38 cellular contexts compared by ENCODE assay signal in the genomic region with DNA sequence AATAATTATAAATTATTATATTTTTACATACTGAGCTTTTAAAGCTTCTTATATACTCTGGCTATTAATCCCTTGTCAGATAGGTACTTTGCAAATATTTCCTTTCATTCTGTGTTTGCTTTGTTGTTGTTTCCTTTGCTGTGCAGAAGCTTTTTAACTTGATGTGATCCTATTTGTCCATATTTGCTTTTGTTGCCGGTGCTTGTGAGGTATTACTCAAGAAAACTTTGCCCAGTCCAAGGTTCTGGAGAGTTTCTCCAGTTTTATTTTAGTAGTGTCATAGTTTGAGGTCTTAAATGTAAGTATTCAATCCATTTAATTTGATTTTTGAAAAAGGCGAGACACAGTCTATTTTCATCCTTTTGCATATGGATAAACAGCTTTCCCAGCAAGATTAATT.
"Had no signal": no experiment of that assay in that cellular context is flagged by ENCODE, and none has a peak within 500 bp of the region (broad histone marks: within the 10 kb centered on the region; RNA-seq: fewer than 3 reads in every experiment).

No MANE protein-coding gene starts in this region.

- H3K4me1 ChIP-seq: ascending aorta had no signal

- H3K4me3 ChIP-seq: ascending aorta, cardiac muscle cell had no signal

- H3K36me3 Mint-ChIP-seq: activated CD8-positive, alpha-beta memory T cell treated with anti-CD3 and anti-CD28 coated beads, Interleukin-2, amount 10 ng/mL, durations not matched to agents 7 days and 5 days; activated naive CD4-positive, alpha-beta T cell treated with anti-CD3 and anti-CD28 coated beads, Interleukin-2, amount 10 ng/mL, durations not matched to agents 7 days and 5 days; activated naive CD4-positive, alpha-beta T cell treated with anti-CD3 and anti-CD28 coated beads, Interleukin-2, amount 50 U/mL, for 24 hours; activated naive CD8-positive, alpha-beta T cell; activated naive CD8-positive, alpha-beta T cell treated with anti-CD3 and anti-CD28 coated beads, Interleukin-2, amount 10 ng/mL, durations not matched to agents 7 days and 5 days; brain had no signal

- DNase-seq: activated CD4-positive, alpha-beta memory T cell treated with anti-CD3 and anti-CD28 coated beads, Interleukin-2, amount 10 ng/mL, durations not matched to agents 7 days and 5 days; activated CD4-positive, alpha-beta T cell treated with anti-CD3 and anti-CD28 coated beads for 1 hour; activated CD4-positive, alpha-beta T cell treated with anti-CD3 and anti-CD28 coated beads for 36 hours; activated CD4-positive, alpha-beta T cell treated with anti-CD3 and anti-CD28 coated beads for 48 hours; activated CD4-positive, alpha-beta T cell treated with anti-CD3 and anti-CD28 coated beads, Interleukin-2, amount 10 ng/mL, durations not matched to agents 7 days and 5 days; activated CD4-positive, alpha-beta T cell treated with anti-CD3 and anti-CD28 coated beads, Interleukin-2, amount 50 U/mL, for 48 hours; activated CD4-positive, CD25-positive, alpha-beta regulatory T cell; activated CD8-positive, alpha-beta memory T cell treated with anti-CD3 and anti-CD28 coated beads for 24 hours; activated CD8-positive, alpha-beta memory T cell treated with anti-CD3 and anti-CD28 coated beads, Interleukin-2, amount 10 ng/mL, durations not matched to agents 7 days and 5 days; activated CD8-positive, alpha-beta memory T cell treated with anti-CD3 and anti-CD28 coated beads, Interleukin-2, amount 50 U/mL, for 48 hours; activated CD8-positive, alpha-beta T cell treated with anti-CD3 and anti-CD28 coated beads, Interleukin-2, amount 10 ng/mL, durations not matched to agents 7 days and 5 days; activated effector memory CD4-positive, alpha-beta T cell treated with Interleukin-2 at 50 U/mL for 16 hours; activated gamma-delta T cell; activated naive CD4-positive, alpha-beta T cell treated with anti-CD3 and anti-CD28 coated beads, Interleukin-2, amount 10 ng/mL, durations not matched to agents 7 days and 5 days; activated naive CD4-positive, alpha-beta T cell treated with Interleukin-2 at 50 U/mL for 16 hours; activated naive CD8-positive, alpha-beta T cell treated with anti-CD3 and anti-CD28 coated beads, Interleukin-2, amount 10 ng/mL, durations not matched to agents 7 days and 5 days; activated naive CD8-positive, alpha-beta T cell treated with anti-CD3 and anti-CD28 coated beads, Interleukin-2, amount 50 U/mL, for 24 hours; activated T-cell treated with anti-CD3 and anti-CD28 coated beads, Interleukin-2, amount 50 U/mL, for 24 hours; activated T-cell treated with anti-CD3 and anti-CD28 coated beads, Interleukin-2, amount 50 U/mL, for 48 hours; amygdala; anterior cingulate cortex; caudate nucleus; cerebellar nuclear complex; T-helper 1 cell; T-helper 2 cell; T-helper 9 cell; WERI-Rb-1 had no signal

- ATAC-seq: activated CD4-positive, alpha-beta T cell treated with anti-CD3 and anti-CD28 coated beads for 36 hours; activated CD4-positive, CD25-positive, alpha-beta regulatory T cell treated with anti-CD3 and anti-CD28 coated beads, Interleukin-2, amount 50 U/mL, for 24 hours; activated CD8-positive, alpha-beta memory T cell treated with anti-CD3 and anti-CD28 coated beads, Interleukin-2, amount 10 ng/mL, durations not matched to agents 7 days and 5 days; activated CD8-positive, alpha-beta T cell treated with anti-CD3 and anti-CD28 coated beads, Interleukin-2, amount 10 ng/mL, durations not matched to agents 7 days and 5 days; activated naive CD8-positive, alpha-beta T cell treated with anti-CD3 and anti-CD28 coated beads, Interleukin-2, amount 50 U/mL, for 24 hours; WTC11 had no signal

- H3K9me3 ChIP-seq: ascending aorta had no signal

- H3K36me3 ChIP-seq: ascending aorta, cardiac muscle cell, WERI-Rb-1 had no signal

- H3K27me3 ChIP-seq: ascending aorta, cardiac muscle cell had no signal

- H3K27ac Mint-ChIP-seq: activated CD4-positive, alpha-beta memory T cell treated with anti-CD3 and anti-CD28 coated beads, Interleukin-2, amount 10 ng/mL, durations not matched to agents 7 days and 5 days; activated CD4-positive, alpha-beta T cell treated with anti-CD3 and anti-CD28 coated beads for 36 hours; activated CD4-positive, alpha-beta T cell treated with anti-CD3 and anti-CD28 coated beads, Interleukin-2, amount 10 ng/mL, durations not matched to agents 7 days and 5 days; activated CD8-positive, alpha-beta memory T cell treated with anti-CD3 and anti-CD28 coated beads, Interleukin-2, amount 10 ng/mL, durations not matched to agents 7 days and 5 days; activated CD8-positive, alpha-beta T cell treated with anti-CD3 and anti-CD28 coated beads, Interleukin-2, amount 10 ng/mL, durations not matched to agents 7 days and 5 days; activated naive CD4-positive, alpha-beta T cell treated with anti-CD3 and anti-CD28 coated beads, Interleukin-2, amount 10 ng/mL, durations not matched to agents 7 days and 5 days; activated naive CD4-positive, alpha-beta T cell treated with anti-CD3 and anti-CD28 coated beads, Interleukin-2, amount 50 U/mL, for 24 hours; activated naive CD8-positive, alpha-beta T cell; activated naive CD8-positive, alpha-beta T cell treated with anti-CD3 and anti-CD28 coated beads, Interleukin-2, amount 10 ng/mL, durations not matched to agents 7 days and 5 days; activated naive CD8-positive, alpha-beta T cell treated with anti-CD3 and anti-CD28 coated beads, Interleukin-2, amount 50 U/mL, for 24 hours; activated T-cell treated with anti-CD3 and anti-CD28 coated beads, Interleukin-2, amount 50 U/mL, for 24 hours; activated T-helper 2 cell treated with anti-CD3 and anti-CD28 coated beads, Interferon-gamma antibody, Interleukin-2, Interleukin-4, amounts not matched to agents 10 μg/mL and 5 μg/mL and 100 μg/mL, durations not matched to agents 14 hours and 24 hours and 36 hours; brain; T-helper 1 cell treated with Interleukin-12 subunit alpha and Interleukin-12 subunit beta and Interleukin-4 antibody, amounts not matched to agents 30 μg/mL and 1 μg/mL, for 36 hours; T-helper 2 cell treated with Interferon-gamma antibody and Interleukin-4, amounts not matched to agents 5 μg/mL and 100 μg/mL, for 36 hours; WTC11 had no signal

- H3K27me3 Mint-ChIP-seq: activated CD4-positive, alpha-beta memory T cell treated with anti-CD3 and anti-CD28 coated beads, Interleukin-2, amount 10 ng/mL, durations not matched to agents 7 days and 5 days; activated CD4-positive, alpha-beta T cell treated with anti-CD3 and anti-CD28 coated beads for 36 hours; activated CD4-positive, alpha-beta T cell treated with anti-CD3 and anti-CD28 coated beads, Interleukin-2, amount 10 ng/mL, durations not matched to agents 7 days and 5 days; activated CD8-positive, alpha-beta memory T cell treated with anti-CD3 and anti-CD28 coated beads, Interleukin-2, amount 10 ng/mL, durations not matched to agents 7 days and 5 days; activated naive CD4-positive, alpha-beta T cell treated with anti-CD3 and anti-CD28 coated beads, Interleukin-2, amount 10 ng/mL, durations not matched to agents 7 days and 5 days; activated naive CD4-positive, alpha-beta T cell treated with anti-CD3 and anti-CD28 coated beads, Interleukin-2, amount 50 U/mL, for 24 hours; activated naive CD8-positive, alpha-beta T cell; activated naive CD8-positive, alpha-beta T cell treated with anti-CD3 and anti-CD28 coated beads, Interleukin-2, amount 10 ng/mL, durations not matched to agents 7 days and 5 days; activated naive CD8-positive, alpha-beta T cell treated with anti-CD3 and anti-CD28 coated beads, Interleukin-2, amount 50 U/mL, for 24 hours; activated T-cell treated with anti-CD3 and anti-CD28 coated beads, Interleukin-2, amount 50 U/mL, for 24 hours; brain; central memory CD8-positive, alpha-beta T cell had no signal

- H3K4me3 Mint-ChIP-seq: activated CD4-positive, alpha-beta memory T cell treated with anti-CD3 and anti-CD28 coated beads, Interleukin-2, amount 10 ng/mL, durations not matched to agents 7 days and 5 days; activated CD4-positive, alpha-beta T cell treated with anti-CD3 and anti-CD28 coated beads for 36 hours; activated CD4-positive, alpha-beta T cell treated with anti-CD3 and anti-CD28 coated beads, Interleukin-2, amount 10 ng/mL, durations not matched to agents 7 days and 5 days; activated CD8-positive, alpha-beta memory T cell treated with anti-CD3 and anti-CD28 coated beads, Interleukin-2, amount 10 ng/mL, durations not matched to agents 7 days and 5 days; activated CD8-positive, alpha-beta T cell treated with anti-CD3 and anti-CD28 coated beads, Interleukin-2, amount 10 ng/mL, durations not matched to agents 7 days and 5 days; activated naive CD4-positive, alpha-beta T cell treated with anti-CD3 and anti-CD28 coated beads, Interleukin-2, amount 10 ng/mL, durations not matched to agents 7 days and 5 days; activated naive CD4-positive, alpha-beta T cell treated with anti-CD3 and anti-CD28 coated beads, Interleukin-2, amount 50 U/mL, for 24 hours; activated naive CD8-positive, alpha-beta T cell; activated naive CD8-positive, alpha-beta T cell treated with anti-CD3 and anti-CD28 coated beads, Interleukin-2, amount 10 ng/mL, durations not matched to agents 7 days and 5 days; activated naive CD8-positive, alpha-beta T cell treated with anti-CD3 and anti-CD28 coated beads, Interleukin-2, amount 50 U/mL, for 24 hours; activated T-cell treated with anti-CD3 and anti-CD28 coated beads, Interleukin-2, amount 50 U/mL, for 24 hours; brain; central memory CD8-positive, alpha-beta T cell; T-helper 1 cell treated with Interleukin-12 subunit alpha and Interleukin-12 subunit beta and Interleukin-4 antibody, amounts not matched to agents 30 μg/mL and 1 μg/mL, for 36 hours; T-helper 2 cell treated with Interferon-gamma antibody and Interleukin-4, amounts not matched to agents 5 μg/mL and 100 μg/mL, for 36 hours; WTC11 had no signal

- H3K9me3 Mint-ChIP-seq: activated CD4-positive, alpha-beta memory T cell treated with anti-CD3 and anti-CD28 coated beads, Interleukin-2, amount 10 ng/mL, durations not matched to agents 7 days and 5 days; activated CD4-positive, alpha-beta T cell treated with anti-CD3 and anti-CD28 coated beads, Interleukin-2, amount 10 ng/mL, durations not matched to agents 7 days and 5 days; brain; T-helper 1 cell treated with Interleukin-12 subunit alpha and Interleukin-12 subunit beta and Interleukin-4 antibody, amounts not matched to agents 30 μg/mL and 1 μg/mL, for 36 hours had no signal

- H3K4me1 Mint-ChIP-seq: activated CD4-positive, alpha-beta memory T cell treated with anti-CD3 and anti-CD28 coated beads, Interleukin-2, amount 10 ng/mL, durations not matched to agents 7 days and 5 days; activated CD4-positive, alpha-beta T cell treated with anti-CD3 and anti-CD28 coated beads for 36 hours; activated CD4-positive, alpha-beta T cell treated with anti-CD3 and anti-CD28 coated beads, Interleukin-2, amount 10 ng/mL, durations not matched to agents 7 days and 5 days; activated CD8-positive, alpha-beta memory T cell treated with anti-CD3 and anti-CD28 coated beads, Interleukin-2, amount 10 ng/mL, durations not matched to agents 7 days and 5 days; activated naive CD4-positive, alpha-beta T cell treated with anti-CD3 and anti-CD28 coated beads, Interleukin-2, amount 10 ng/mL, durations not matched to agents 7 days and 5 days; activated naive CD4-positive, alpha-beta T cell treated with anti-CD3 and anti-CD28 coated beads, Interleukin-2, amount 50 U/mL, for 24 hours; activated naive CD8-positive, alpha-beta T cell treated with anti-CD3 and anti-CD28 coated beads, Interleukin-2, amount 10 ng/mL, durations not matched to agents 7 days and 5 days; activated naive CD8-positive, alpha-beta T cell treated with anti-CD3 and anti-CD28 coated beads, Interleukin-2, amount 50 U/mL, for 24 hours; brain; central memory CD8-positive, alpha-beta T cell; WTC11 had no signal

- H3K27ac ChIP-seq: ascending aorta, cardiac muscle cell, WERI-Rb-1 had no signal
